ENCODE assay signal across 16 cellular contexts in the genomic region with DNA sequence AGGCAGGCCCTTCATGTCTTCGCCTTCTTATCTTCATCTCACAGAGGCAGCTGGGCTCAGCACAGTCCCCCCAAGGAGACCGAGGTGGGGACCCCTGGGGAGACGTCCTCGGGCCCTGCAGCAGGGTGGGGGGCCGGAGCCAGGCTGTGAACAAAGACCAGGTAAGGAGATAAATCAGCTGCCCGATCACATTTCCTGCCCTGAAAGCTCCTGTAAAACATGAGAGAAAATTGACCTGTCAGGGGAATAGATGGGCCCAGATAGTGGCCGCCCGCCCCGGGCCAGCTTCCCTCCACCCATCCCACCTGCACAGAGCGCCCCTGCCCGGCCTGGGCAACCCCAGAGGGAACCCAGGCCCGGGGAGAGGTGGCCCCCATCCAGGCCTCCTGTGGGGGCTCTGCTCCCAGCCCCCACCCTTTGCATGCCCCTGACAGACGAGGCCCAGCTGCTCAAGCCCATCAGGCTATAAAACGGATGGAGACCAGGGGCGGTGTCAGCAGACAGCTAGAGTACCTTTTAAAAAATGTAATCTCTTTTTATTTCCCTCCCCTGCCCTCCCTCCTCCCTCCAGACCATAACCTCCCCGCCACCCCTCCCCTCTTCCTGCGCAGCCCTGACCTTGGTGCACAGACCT. TPM values are rescaled to one million over a fixed set of nuclear protein-coding genes. Genes with fewer than 3 reads are reported as not detected.
DNase-seq lines count a peak whose midpoint lies in the region; ATAC-seq, FAIRE-seq and TF ChIP-seq lines count a peak whose summit lies in the region.
"Had no signal": no experiment of that assay in that cellular context is flagged by ENCODE, and none has a peak within 500 bp of the region (broad histone marks: within the 10 kb centered on the region; RNA-seq: fewer than 3 reads in every experiment).

No MANE protein-coding gene starts in this region.

- H4K5ac ChIP-seq in H1 (ENCODE audit: insufficient read length, low read depth, low read length): no peak overlapping the region

- H4K20me1 ChIP-seq in HepG2 (ENCODE audit: insufficient read depth, low read length): no peaks in the 10 kb centered on the region
- H4K20me1 ChIP-seq in Loucy (ENCODE audit: insufficient read depth, low read length, poor library complexity, severe bottlenecking): no peaks in the 10 kb centered on the region
- no peaks in the 10 kb centered on the region for H4K20me1 ChIP-seq in H1 (replicated peaks in 1 of 2; ENCODE audit: control insufficient read depth in 1 of 2, insufficient read depth in 2 of 2, low read length in 2 of 2)

- H3K4me1 Mint-ChIP-seq in type B pancreatic cell (ENCODE audit: unreplicated experiment): peaks cover 29% of the 10 kb centered on the region

- H3K27me3 ChIP-seq in HepG2 (ENCODE audit: control insufficient read depth in 1 of 2, insufficient read depth in 2 of 2, low read length in 2 of 2) (peaks cover 27 to 89% of the 10 kb centered on the region in 2 experiments), right lobe of liver (no peaks in the 10 kb centered on the region), Loucy (ENCODE audit: insufficient read depth, low read length, poor library complexity, severe bottlenecking) (no peaks in the 10 kb centered on the region), H1 (replicated peaks in 1 of 4; ENCODE audit: control insufficient read depth in 3 of 4, extremely low read depth in 1 of 4, insufficient read depth in 3 of 4, low read length in 3 of 4) (no peaks in the 10 kb centered on the region)

- H3K4me1 ChIP-seq in HepG2 (ENCODE audit: insufficient read depth, low read length) (peaks cover 60% of the 10 kb centered on the region), right lobe of liver (peaks cover 0 to 9% (median 4%) of the 10 kb centered on the region in 4 donors), Loucy (ENCODE audit: insufficient read depth, low read length, poor library complexity, severe bottlenecking) (peaks cover 17% of the 10 kb centered on the region), H1 (replicated peaks in 1 of 4; ENCODE audit: control insufficient read depth in 3 of 4, insufficient read depth in 4 of 4, low read length in 3 of 4) (peaks cover 5 to 25% (median 19%) of the 10 kb centered on the region in 4 experiments)

- no peak overlapping the region for H2AK5ac ChIP-seq in H1 (ENCODE audit: low read depth, low read length)

- H2BK20ac ChIP-seq in H1 (ENCODE audit: low read length): no peak overlapping the region

- no peak overlapping the region for H2BK5ac ChIP-seq in H1 (ENCODE audit: low read depth, low read length)

- H3K27ac ChIP-seq in HepG2 (ENCODE audit: extremely low read length, insufficient read depth, low read length): no peak overlapping the region
- H3K27ac ChIP-seq in right lobe of liver: no peak overlapping the region
- no peak overlapping the region for H3K27ac ChIP-seq in H1 (ENCODE audit: low read depth, low read length)
- H3K27ac ChIP-seq: C4-2B, GM23248 had no signal

- WGBS in HepG2 (ENCODE audit: low lambda C conversion rate): 41% methylated on average over 14 of the region's 17 CpGs
- WGBS in right lobe of liver (ENCODE audit: insufficient coverage, low coverage, low lambda C conversion rate, missing lambda C conversion rate): 71% methylated on average over 4 of the region's 17 CpGs
- 92% methylated on average over 12 of the region's 17 CpGs; no CpG with 5 or more reads in 1 of the 2 experiments for WGBS in H1 (ENCODE audit: extremely low coverage in 1 of 2, insufficient coverage in 1 of 2, insufficient read length in 1 of 2, insufficient replicate concordance in 2 of 2, low coverage in 1 of 2, low lambda C conversion rate in 2 of 2, missing lambda C conversion rate in 1 of 2), 2 experiments

- intact Hi-C loops in HepG2 (cut with micrococcal nuclease; ENCODE audit: unreplicated experiment) (no loop called here), right lobe of liver (cut with DNase I) (no loop called here)

- TF ChIP-seq EP300 in HepG2 (IDR thresholded peaks at IDR 0.05; ENCODE audit: low read depth in 2 of 2, low read length in 2 of 2) (no peak), HepG2 (CRISPR knock-in tag; IDR thresholded peaks at IDR 0.05; ENCODE audit: borderline replicate concordance) (no peak), H1 (IDR thresholded peaks at IDR 0.05; ENCODE audit: borderline replicate concordance in 1 of 2, low read depth in 2 of 2, low read length in 2 of 2) (no peak)

- no peaks in the 10 kb centered on the region for H3K79me2 ChIP-seq in HepG2 (ENCODE audit: insufficient read depth, low read length)
- H3K79me2 ChIP-seq in Loucy (ENCODE audit: insufficient read depth, low read length): no peaks in the 10 kb centered on the region
- no peaks in the 10 kb centered on the region for H3K79me2 ChIP-seq in H1 (ENCODE audit: control insufficient read depth in 1 of 2, insufficient read depth in 2 of 2, low read length in 2 of 2)

- H2AFZ ChIP-seq in HepG2 (ENCODE audit: low read length): no peak overlapping the region
- no peak overlapping the region for H2AFZ ChIP-seq in Loucy (ENCODE audit: low read length)
- no peak overlapping the region for H2AFZ ChIP-seq in H1 (ENCODE audit: low read length)
- H2AFZ ChIP-seq: GM23248 had no signal

- no peak overlapping the region for H3K18ac ChIP-seq in H1 (ENCODE audit: extremely low read depth, low read length)

- no peak overlapping the region for H2BK120ac ChIP-seq in H1 (replicated peaks; ENCODE audit: low read depth, low read length)

- no peak overlapping the region for H3K14ac ChIP-seq in H1 (ENCODE audit: insufficient read length)

- H3K27ac Mint-ChIP-seq in type B pancreatic cell: peak overlapping the region; percentile 50
- H3K27ac Mint-ChIP-seq: B cell; CD4-positive, alpha-beta memory T cell had no signal

- H3K4me3 Mint-ChIP-seq in type B pancreatic cell: no peak overlapping the region
- H3K4me3 Mint-ChIP-seq: B cell; CD4-positive, alpha-beta memory T cell had no signal

- in situ Hi-C loops in HepG2 (cut with HindIII; ENCODE audit: extremely low pct_ligation_motif_present, low pct_unique_long_range_greater_than_20kb): no loop called here

- H3K9me2 ChIP-seq in Loucy (replicated peaks; ENCODE audit: low read depth, low read length): no peaks in the 10 kb centered on the region

- H3K9me3 Mint-ChIP-seq in type B pancreatic cell: no peaks in the 10 kb centered on the region

- TF ChIP-seq RAD21 in HepG2 (CRISPR knock-in tag; IDR thresholded peaks at IDR 0.05) (no peak), H1 (IDR thresholded peaks at IDR 0.05 in 1 of 2, conservative IDR thresholded peaks at IDR 0.05 in 1 of 2; ENCODE audit: low read depth in 2 of 2, low read length in 2 of 2) (no peak)

- POLR2A ChIA-PET in HepG2 (lab: Yijun Ruan, JAX): no interaction called here
- POLR2A ChIA-PET in H1 (lab: Charles Lee; ENCODE audit: partially characterized antibody): interaction anchor here (0.6 to 2.0 kb wide), 3 partner anchors 8 to 201 kb away, joined by 3 to 4 read pairs (median 4); no protein-coding TSS in a partner anchor

- H3K56ac ChIP-seq in H1 (replicated peaks; ENCODE audit: insufficient read length, low read depth, low read length): no peak overlapping the region

- no peak for TF ChIP-seq CTCF in HepG2 (CRISPR knock-in tag; IDR thresholded peaks at IDR 0.05)
- TF ChIP-seq CTCF in right lobe of liver (IDR thresholded peaks at IDR 0.05): no peak
- TF ChIP-seq CTCF in Loucy (conservative IDR thresholded peaks at IDR 0.05; ENCODE audit: low read length): no peak
- TF ChIP-seq CTCF in H1 (IDR thresholded peaks at IDR 0.05; ENCODE audit: control extremely low read depth in 1 of 3, insufficient read depth in 1 of 3, low read depth in 1 of 3, low read length in 3 of 3): no peak
- no peak for TF ChIP-seq CTCF in type B pancreatic cell (conservative IDR thresholded peaks at IDR 0.05)

- H3K4ac ChIP-seq in H1 (replicated peaks; ENCODE audit: insufficient read length, low read depth, low read length): no peak overlapping the region

- no peaks in the 10 kb centered on the region for H3K27me3 Mint-ChIP-seq in type B pancreatic cell

- no peak overlapping the region for H3K9ac ChIP-seq in HepG2 (ENCODE audit: insufficient read depth, low read depth, low read length)
- H3K9ac ChIP-seq in Loucy (ENCODE audit: low read depth, low read length, poor library complexity, severe bottlenecking): peak overlapping the region; percentile 39
- no peak overlapping the region for H3K9ac ChIP-seq in H1 (replicated peaks in 1 of 4; ENCODE audit: extremely low read depth in 1 of 4, low read depth in 3 of 4, low read length in 3 of 4)
- H3K9ac ChIP-seq: GM23248 had no signal

- no peaks in the 10 kb centered on the region for H3K36me3 ChIP-seq in HepG2 (replicated peaks in 1 of 2; ENCODE audit: control insufficient read depth in 1 of 2, insufficient read depth in 2 of 2, low read length in 2 of 2)
- H3K36me3 ChIP-seq in right lobe of liver: no peaks in the 10 kb centered on the region
- H3K36me3 ChIP-seq in Loucy (ENCODE audit: insufficient read depth, low read length): no peaks in the 10 kb centered on the region
- no peaks in the 10 kb centered on the region for H3K36me3 ChIP-seq in H1 (ENCODE audit: control insufficient read depth in 2 of 4, insufficient read depth in 4 of 4, low read length in 3 of 4)

- H3K4me2 ChIP-seq in HepG2 (ENCODE audit: low read depth, low read length) (no peak overlapping the region), Loucy (ENCODE audit: low read depth, low read length, poor library complexity, severe bottlenecking) (no peak overlapping the region), H1 (ENCODE audit: insufficient read depth in 1 of 2, low read depth in 2 of 2, low read length in 2 of 2) (no peak overlapping the region)

- no peak overlapping the region for H4K8ac ChIP-seq in H1 (ENCODE audit: extremely low read depth, insufficient read depth, low read length)

- ATAC-seq in HepG2 (no peak), right lobe of liver (no peak), HG03457 (IDR thresholded peaks at IDR 0.05; ENCODE audit: unreplicated experiment) (no peak)
- ATAC-seq: GM12878 had no signal

- H4K91ac ChIP-seq in H1 (replicated peaks; ENCODE audit: insufficient read length, low read length): peak overlapping the region; percentile 65

- FAIRE-seq in HepG2 (lab: Jason Lieb, UNC): no peak
- FAIRE-seq in H1 (lab: Jason Lieb, UNC): no peak
- FAIRE-seq: A204.1, GM12878, GM18507 had no signal

- H3K36me3 Mint-ChIP-seq in type B pancreatic cell: no peaks in the 10 kb centered on the region
- H3K36me3 Mint-ChIP-seq: CD4-positive, alpha-beta memory T cell had no signal

- H3K79me1 ChIP-seq in H1 (ENCODE audit: low read depth, low read length): no peaks in the 10 kb centered on the region

- no peaks in the 10 kb centered on the region; the same call in 1 of the 2 replicates for H3K23me2 ChIP-seq in H1 (ENCODE audit: low read depth, low read length)

- H3F3A ChIP-seq in Loucy (ENCODE audit: low read depth): no peaks in the 10 kb centered on the region

- no peak overlapping the region for H2BK12ac ChIP-seq in H1 (ENCODE audit: low read depth, low read length)

- BruUV-seq in HepG2 (replicated peaks; lab: Mats Ljungman, UMichigan): no TSS peak

- TF ChIP-seq POLR2A in HepG2 (IDR thresholded peaks at IDR 0.05; ENCODE audit: insufficient read depth in 1 of 2, low read depth in 2 of 2, low read length in 2 of 2) (no peak), right lobe of liver (IDR thresholded peaks at IDR 0.05) (no peak), H1 (IDR thresholded peaks at IDR 0.05; ENCODE audit: control extremely low read depth in 1 of 2, low read depth in 2 of 2, low read length in 2 of 2) (no peak)

- H3K23ac ChIP-seq in H1 (ENCODE audit: insufficient read length): no peak overlapping the region

- no peaks in the 10 kb centered on the region for H3K9me3 ChIP-seq in HepG2 (ENCODE audit: low read length)
- no peaks in the 10 kb centered on the region for H3K9me3 ChIP-seq in right lobe of liver
- H3K9me3 ChIP-seq in Loucy (ENCODE audit: insufficient read depth, low read depth, low read length): no peaks in the 10 kb centered on the region
- H3K9me3 ChIP-seq in H1 (ENCODE audit: insufficient read depth in 2 of 2, low read depth in 1 of 2, low read length in 1 of 2): no peaks in the 10 kb centered on the region

- CTCF ChIA-PET in HepG2 (lab: Yijun Ruan, JAX; ENCODE audit: low intra/inter-chr PET ratio, low total read pairs): no interaction called here
- CTCF ChIA-PET in H1 (lab: Charles Lee; ENCODE audit: partially characterized antibody): interaction anchor here (0.5 to 10.3 kb wide), 13 partner anchors 8 to 95 kb away, joined by 3 to 80 read pairs (median 4); no protein-coding TSS in a partner anchor

- H2BK15ac ChIP-seq in H1 (ENCODE audit: low read length): no peak overlapping the region

- DNase-seq in HepG2 (ENCODE audit: low spot score) (no peak), right lobe of liver (no peak), H1 (ENCODE audit: low read depth in 1 of 2, low spot score in 2 of 2) (no peak), type B pancreatic cell (ENCODE audit: extremely low spot score, unreplicated experiment) (no peak), UCSD-AML1 (lab: John Stamatoyannopoulos, UW; ENCODE audit: unreplicated experiment) (no peak)
- DNase-seq: CD4-positive, alpha-beta memory T cell; DMS79; GM23248; H7 had no signal

- no peak overlapping the region for H3K4me3 ChIP-seq in HepG2 (replicated peaks in 1 of 3; ENCODE audit: insufficient read depth in 1 of 3, low read depth in 2 of 3, low read length in 3 of 3)
- no peak overlapping the region for H3K4me3 ChIP-seq in right lobe of liver
- H3K4me3 ChIP-seq in Loucy (ENCODE audit: low read length, poor library complexity, severe bottlenecking): no peak overlapping the region
- H3K4me3 ChIP-seq in H1 (ENCODE audit: extremely low read depth in 1 of 4, insufficient read depth in 2 of 4, low read depth in 3 of 4, low read length in 4 of 4): no peak overlapping the region
- H3K4me3 ChIP-seq: GM12878, GM23248 had no signal

RNA-seq across cellular contexts. Expression of gene SLC38A10, which starts 18.8 kb away (rescaled TPM):
- 23.0 and 55.8 TPM in 2 replicates for total RNA-seq in HepG2 (2016; rRNA removed; fragmentation: Illumina TruSeq; extraction: Trizol)
- total RNA-seq in HepG2 (2016; cell fraction: cytosol; rRNA removed; fragmentation: Illumina TruSeq; extraction: Trizol; ENCODE audit: low read depth): 18.5 and 23.3 TPM in 2 replicates
- total RNA-seq in HepG2 (2016; cell fraction: insoluble cytoplasmic fraction; rRNA removed; fragmentation: Illumina TruSeq; extraction: Trizol): 19.1 and 55.8 TPM in 2 replicates
- 18.8 and 20.0 TPM in 2 replicates for total RNA-seq in HepG2 (2016; cell fraction: membrane; rRNA removed; fragmentation: Illumina TruSeq; extraction: Trizol)
- 52.6 and 64.0 TPM in 2 replicates for total RNA-seq in HepG2 (2016; cell fraction: nucleus; rRNA removed; fragmentation: Illumina TruSeq; extraction: Trizol)
- polyA plus RNA-seq in HepG2 (2011; rRNA removed): 23.4 and 33.6 TPM in 2 replicates
- polyA plus RNA-seq in HepG2 (2011; cell fraction: cytosol; rRNA removed): 20.1 and 34.6 TPM in 2 replicates
- 63.4 and 88.4 TPM in 2 replicates for polyA plus RNA-seq in HepG2 (2011; cell fraction: nucleus; rRNA removed)
- 22.8 and 28.0 TPM in 2 replicates for polyA plus RNA-seq in HepG2 (2012)
- 5.7 and 7.1 TPM in 2 replicates for polyA plus RNA-seq in HepG2 (2016; cell fraction: cytosol; fragmentation: Illumina TruSeq; extraction: Trizol; ENCODE audit: low read depth)
- 19.7 and 23.4 TPM in 2 replicates for polyA plus RNA-seq in HepG2 (2016; cell fraction: insoluble cytoplasmic fraction; fragmentation: Illumina TruSeq; extraction: Trizol; ENCODE audit: low read depth)
- polyA plus RNA-seq in HepG2 (2016; cell fraction: membrane; fragmentation: Illumina TruSeq; extraction: Trizol; ENCODE audit: low read depth): 10.4 and 11.4 TPM in 2 replicates
- 123 and 129 TPM in 2 replicates for polyA plus RNA-seq in HepG2 (2016; cell fraction: nucleus; fragmentation: Illumina TruSeq; extraction: Trizol; ENCODE audit: insufficient read depth, low read depth)
- polyA minus RNA-seq in HepG2 (2011; rRNA and poly(A)+ RNA removed; ENCODE audit: low replicate concordance): 53.9 and 165 TPM in 2 replicates
- polyA minus RNA-seq in HepG2 (2011; cell fraction: cytosol; rRNA and poly(A)+ RNA removed): 62.7 and 77.3 TPM in 2 replicates
- polyA minus RNA-seq in HepG2 (2011; cell fraction: nucleus; rRNA and poly(A)+ RNA removed): 25.7 and 27.8 TPM in 2 replicates
- 100 to 1,000 TPM in 1 of 6 experiments, 10 to 100 TPM in 5; 60.9 to 104 (median 86.1) TPM for total RNA-seq in right lobe of liver
- 35.7 and 41.0 TPM in 2 replicates for total RNA-seq in H1 (2021; fragmentation: NEBNext Ultra II Directional; extraction: Animal tissue kit (Norgen Biotek cat#: 25700))
- polyA plus RNA-seq in H1 (2011; rRNA removed): 26.4 and 44.4 TPM in 2 replicates
- polyA plus RNA-seq in H1 (2011; cell fraction: cytosol; rRNA removed): 26.3 TPM
- polyA plus RNA-seq in H1 (2011; cell fraction: nucleus; rRNA removed): 76.9 TPM
- 24.8 to 37.5 TPM (median 34.7 TPM) in 4 replicates for polyA plus RNA-seq in H1 (2012, experiment 1 of 2)
- 22.5 TPM for polyA plus RNA-seq in H1 (2012, experiment 2 of 2)
- polyA plus RNA-seq in H1 (2013, experiment 1 of 2): 29.8 TPM
- polyA plus RNA-seq in H1 (2013, experiment 2 of 2): 28.9 TPM
- 35.9 and 40.0 TPM in 2 replicates for polyA minus RNA-seq in H1 (2011; rRNA and poly(A)+ RNA removed)
- 38.1 TPM for polyA minus RNA-seq in H1 (2011; cell fraction: cytosol; rRNA and poly(A)+ RNA removed)
- 47.8 TPM for polyA minus RNA-seq in H1 (2011; cell fraction: nucleus; rRNA and poly(A)+ RNA removed)
- total RNA-seq in type B pancreatic cell (ENCODE audit: low replicate concordance): 85.0 and 118 TPM in 2 replicates
